In genomic region chr5:134534058-134534725, GRCh38 we compare ENCODE assay signal across 1 cellular context.
TF ChIP-seq lines count a peak whose summit lies in the region.

No MANE protein-coding gene starts in this region.

TF ChIP-seq in GM12878, 131 proteins besides CTCF, POLR2A, EP300 and RAD21 (continued from another document):
- TF ChIP-seq ZBTB11 (CRISPR knock-in tag; IDR thresholded peaks at IDR 0.05) = no peak
- no peak for TF ChIP-seq MEF2A (IDR thresholded peaks at IDR 0.05; ENCODE audit: insufficient read depth, low read depth, low read length)
- TF ChIP-seq USF1 (IDR thresholded peaks at IDR 0.05; ENCODE audit: borderline replicate concordance, extremely low read length, insufficient read depth, low read depth, low read length) = no peak
- no peak for TF ChIP-seq PBX3 (IDR thresholded peaks at IDR 0.05; ENCODE audit: insufficient replicate concordance, low read depth, low read length)
- TF ChIP-seq JUND (IDR thresholded peaks at IDR 0.05; ENCODE audit: low read depth, low read length) = no peak
- TF ChIP-seq SPI1 (IDR thresholded peaks at IDR 0.05; ENCODE audit: borderline replicate concordance, insufficient read depth, low read depth, low read length) = no peak
- TF ChIP-seq E2F8 (IDR thresholded peaks at IDR 0.05; ENCODE audit: low read depth, partially characterized antibody) = no peak
- TF ChIP-seq ZZZ3 (IDR thresholded peaks at IDR 0.05; ENCODE audit: control insufficient read depth, insufficient read length, low read depth) = no peak
- TF ChIP-seq EZH2 (IDR thresholded peaks at IDR 0.05; ENCODE audit: borderline replicate concordance, control insufficient read depth, low read depth, low read length) = no peak
- no peak for TF ChIP-seq BMI1 (IDR thresholded peaks at IDR 0.05; ENCODE audit: borderline replicate concordance)
- TF ChIP-seq HSF1 (IDR thresholded peaks at IDR 0.05; ENCODE audit: low read depth, low read length) = no peak
- TF ChIP-seq NFXL1 (IDR thresholded peaks at IDR 0.05; ENCODE audit: borderline replicate concordance) = no peak
- TF ChIP-seq ESRRA (IDR thresholded peaks at IDR 0.05; ENCODE audit: low read length) = no peak
- no peak for TF ChIP-seq WRNIP1 (IDR thresholded peaks at IDR 0.05; ENCODE audit: borderline replicate concordance, low read depth, low read length)
- no peak for TF ChIP-seq IKZF2 (IDR thresholded peaks at IDR 0.05)
- TF ChIP-seq E4F1 (IDR thresholded peaks at IDR 0.05; ENCODE audit: borderline replicate concordance, partially characterized antibody) = no peak
- no peak for TF ChIP-seq FOXK2 (IDR thresholded peaks at IDR 0.05)
- TF ChIP-seq TARDBP (IDR thresholded peaks at IDR 0.05; ENCODE audit: borderline replicate concordance) = no peak
